ENCODE assay signal across 8 cellular contexts in genomic region chr19:5719961-5720790, GRCh38. TPM values are rescaled to one million over a fixed set of nuclear protein-coding genes. Genes with fewer than 3 reads are reported as not detected.
DNase-seq lines count a peak whose midpoint lies in the region; ATAC-seq and TF ChIP-seq lines count a peak whose summit lies in the region.

TSS of gene CATSPERD (plus strand) at chr19:5720637. CDS start at chr19:5720738, 101 bp downstream.
TSS of gene LONP1 (minus strand) at chr19:5720146. CDS start at chr19:5720132, 14 bp downstream.

- DNase-seq in DMS53 (lab: John Stamatoyannopoulos, UW) (peak; percentile 98), OCI-M1 (lab: John Stamatoyannopoulos, UW) (peak; percentile 98), epithelial cell of proximal tubule (ENCODE audit: low read depth) (peak; percentile 83), mucosa of gallbladder (ENCODE audit: low spot score) (peak; percentile 99)
- DNase-seq in activated T-cell treated with anti-CD3 and anti-CD28 coated beads, Interleukin-2, amount 50 U/mL, for 1 hour, result peak; percentile 97
- peak; percentile 90 to 96 for DNase-seq in stimulated activated CD8-positive, alpha-beta memory T cell treated with anti-CD3 and anti-CD28 coated beads, Interleukin-4, amount 100 ng/mL, for 4 hours (ENCODE audit: low read depth in 2 of 2, low spot score in 1 of 2)

- TF ChIP-seq CTCF in epithelial cell of proximal tubule (conservative IDR thresholded peaks at IDR 0.05; ENCODE audit: low read depth, low read length), result peak; percentile 84

- peaks cover 13 to 17% (median 17%) of the 10 kb centered on the region in 3 donors for H3K4me1 Mint-ChIP-seq in IgD-negative memory B cell

- no peaks in the 10 kb centered on the region for H3K36me3 Mint-ChIP-seq in IgD-negative memory B cell

- peaks cover 2% of the 10 kb centered on the region for H3K27me3 Mint-ChIP-seq in IgD-negative memory B cell

- peak within 1 kb of the TSS; percentile 93 for H3K4me3 ChIP-seq in epithelial cell of proximal tubule (ENCODE audit: low read depth, low read length)

- ATAC-seq in GM21529 (IDR thresholded peaks at IDR 0.05; ENCODE audit: unreplicated experiment), result peak; percentile 85

- H3K4me3 Mint-ChIP-seq in IgD-negative memory B cell, result peak within 1 kb of the TSS; percentile 88 to 96 (median 96)

- H3K27ac Mint-ChIP-seq in IgD-negative memory B cell, result peak within 1 kb of the TSS; percentile 97 to 99 (median 98)

- H3K9me3 Mint-ChIP-seq in IgD-negative memory B cell, result no peaks in the 10 kb centered on the region

RNA-seq across cellular contexts. Expression of gene CATSPERD, which starts in this region (rescaled TPM):
- not detected for polyA plus RNA-seq in IgD-negative memory B cell
- total RNA-seq in epithelial cell of proximal tubule (0.65 TPM in 1 of 2 replicates, not detected in the other), mucosa of gallbladder (not detected)

RNA-seq across cellular contexts. Expression of gene LONP1, which starts in this region (rescaled TPM):
- 38.5 TPM for polyA plus RNA-seq in IgD-negative memory B cell
- total RNA-seq in epithelial cell of proximal tubule, result 115 and 134 TPM in 2 replicates
- 80.2 TPM for total RNA-seq in mucosa of gallbladder

Comparison
In these comparisons a context has a peak if more than half of its experiments do, and no peak if none do; other contexts are left out.
1. Peak in every context shown above with its lines: DNase-seq, ATAC-seq and H3K4me3 ChIP-seq.